Comparison of ENCODE assay signal across 1 cellular context in genomic region chr7:100171840-100172239, GRCh38.
TF ChIP-seq lines count a peak whose summit lies in the region.

No MANE protein-coding gene starts in this region.

TF ChIP-seq in HEK293T, 16 proteins besides CTCF, POLR2A, EP300 and RAD21:
- TF ChIP-seq NFRKB (IDR thresholded peaks at IDR 0.05) = no peak
- no peak for TF ChIP-seq LEF1 (IDR thresholded peaks at IDR 0.05; ENCODE audit: borderline replicate concordance)
- TF ChIP-seq BHLHE40 (IDR thresholded peaks at IDR 0.05; ENCODE audit: borderline replicate concordance) = no peak
- no peak for TF ChIP-seq PKNOX1 (IDR thresholded peaks at IDR 0.05)
- TF ChIP-seq ZNF384 (IDR thresholded peaks at IDR 0.05) = no peak
- TF ChIP-seq ARNT (IDR thresholded peaks at IDR 0.05) = no peak
- TF ChIP-seq SP1 (IDR thresholded peaks at IDR 0.05) = no peak
- no peak for TF ChIP-seq SUZ12 (IDR thresholded peaks at IDR 0.05)
